In genomic region chr5:122310886-122311285, GRCh38 we compare ENCODE assay signal across 11 cellular contexts. TPM values are rescaled to one million over a fixed set of nuclear protein-coding genes. Genes with fewer than 3 reads are reported as not detected.
DNase-seq lines count a peak whose midpoint lies in the region; ATAC-seq and TF ChIP-seq lines count a peak whose summit lies in the region.
"Had no signal": no experiment of that assay in that cellular context is flagged by ENCODE, and none has a peak within 500 bp of the region (broad histone marks: within the 10 kb centered on the region; RNA-seq: fewer than 3 reads in every experiment).

No MANE protein-coding gene starts in this region.

- DNase-seq in H7, result no peak
- DNase-seq in breast epithelium (ENCODE audit: low spot score in 2 of 2), result no peak
- DNase-seq in stromal cell of bone marrow (ENCODE audit: low read depth), result peak; percentile 29
- no peak for DNase-seq in NCI-H774 (lab: John Stamatoyannopoulos, UW)
- DNase-seq in PC-9, result no peak
- DNase-seq: activated CD4-positive, alpha-beta T cell treated with anti-CD3 and anti-CD28 coated beads, Interleukin-2, amount 10 ng/mL, durations not matched to agents 7 days and 5 days; activated naive CD4-positive, alpha-beta T cell treated with anti-CD3 and anti-CD28 coated beads, Interleukin-2, amount 10 ng/mL, durations not matched to agents 7 days and 5 days; NK-92 treated with Interleukin-12 subunit alpha and Interleukin-12 subunit beta, amount 100 ng/mL, for 24 hours had no signal

- H3K79me2 ChIP-seq in PC-9 (ENCODE audit: low read depth), result no peaks in the 10 kb centered on the region

- no peak overlapping the region for H3K4me2 ChIP-seq in PC-9

- CTCF ChIA-PET in PC-9 (lab: Charles Lee), result no interaction called here

- H3K4me3 ChIP-seq in H7 (ENCODE audit: insufficient read depth, low read depth, low read length), result peak overlapping the region; percentile 63; the same call in 1 of the 2 replicates
- peak overlapping the region; percentile 60 to 84 (median 70) for H3K4me3 ChIP-seq in breast epithelium
- peak overlapping the region; percentile 10; the same call in 1 of the 2 replicates for H3K4me3 ChIP-seq in iPS-18c (ENCODE audit: insufficient read depth, low read depth, low read length)
- H3K4me3 ChIP-seq in PC-9, result no peak overlapping the region

- H3K27ac ChIP-seq in breast epithelium (peak overlapping the region; percentile 27 to 76), PC-9 (no peak overlapping the region)

- no peaks in the 10 kb centered on the region for H3F3A ChIP-seq in PC-9 (ENCODE audit: insufficient read depth, low read depth)

- H2AFZ ChIP-seq in PC-9, result no peak overlapping the region

- TF ChIP-seq POLR2A in breast epithelium (IDR thresholded peaks at IDR 0.05), result no peak

- intact Hi-C loops in breast epithelium (cut with DNase I; ENCODE audit: low total_unique reads), result no loop called here
- intact Hi-C loops in PC-9 (cut with micrococcal nuclease; ENCODE audit: unreplicated experiment), result no loop called here

- no peaks in the 10 kb centered on the region; the same call in 1 of the 2 replicates for H4K20me1 ChIP-seq in PC-9 (ENCODE audit: insufficient read depth)

- peaks cover 34% of the 10 kb centered on the region for H3K27me3 ChIP-seq in H7 (ENCODE audit: control insufficient read depth, insufficient read depth, low read length)
- H3K27me3 ChIP-seq in breast epithelium, result peaks cover 0 to 2% of the 10 kb centered on the region in 2 donors
- H3K27me3 ChIP-seq in PC-9 (ENCODE audit: insufficient read depth, low read depth), result no peaks in the 10 kb centered on the region

- no TSS peak for BruUV-seq in PC-9 (replicated peaks; lab: Mats Ljungman, UMichigan)

- H3K9me2 ChIP-seq in PC-9 (ENCODE audit: insufficient read depth), result no peaks in the 10 kb centered on the region

- no peaks in the 10 kb centered on the region for H3K9me3 ChIP-seq in breast epithelium
- no peaks in the 10 kb centered on the region for H3K9me3 ChIP-seq in iPS-18c (ENCODE audit: control insufficient read depth, insufficient read depth, low read length)
- H3K9me3 ChIP-seq in PC-9 (ENCODE audit: insufficient read depth, low read depth), result no peaks in the 10 kb centered on the region

- H3K36me3 ChIP-seq in H7 (replicated peaks; ENCODE audit: control insufficient read depth, insufficient read depth, low read length) (no peaks in the 10 kb centered on the region), breast epithelium (no peaks in the 10 kb centered on the region), PC-9 (ENCODE audit: low read depth) (no peaks in the 10 kb centered on the region)

- no peak for TF ChIP-seq CTCF in breast epithelium (IDR thresholded peaks at IDR 0.05)
- no peak for TF ChIP-seq CTCF in PC-9 (conservative IDR thresholded peaks at IDR 0.05)

- POLR2A ChIA-PET in PC-9 (lab: Charles Lee; ENCODE audit: unreplicated experiment), result no interaction called here

- no peak for ATAC-seq in GM19324 (IDR thresholded peaks at IDR 0.05; ENCODE audit: low FRiP score, unreplicated experiment)

- H3K4me1 ChIP-seq in breast epithelium, result no peaks in the 10 kb centered on the region
- H3K4me1 ChIP-seq in PC-9 (replicated peaks; ENCODE audit: insufficient read depth), result no peaks in the 10 kb centered on the region

RNA-seq across cellular contexts. Expression of gene SNCAIP, which starts 1.2 kb away (rescaled TPM):
- total RNA-seq in H7 (2014; rRNA removed; shearing (Covaris generic)), result 4.2 and 7.4 TPM in 2 replicates
- total RNA-seq in breast epithelium (10 to 100 TPM in 2 of 3 donors, 1 to 10 TPM in 1; 9.8 to 15.4 (median 10.9) TPM), PC-9 (2021) (not detected in 2 replicates)
- total RNA-seq: activated CD4-positive, alpha-beta T cell treated with anti-CD3 and anti-CD28 coated beads, Interleukin-2, amount 10 ng/mL, durations not matched to agents 7 days and 5 days; mononuclear cell had no signal
